In the genomic region with DNA sequence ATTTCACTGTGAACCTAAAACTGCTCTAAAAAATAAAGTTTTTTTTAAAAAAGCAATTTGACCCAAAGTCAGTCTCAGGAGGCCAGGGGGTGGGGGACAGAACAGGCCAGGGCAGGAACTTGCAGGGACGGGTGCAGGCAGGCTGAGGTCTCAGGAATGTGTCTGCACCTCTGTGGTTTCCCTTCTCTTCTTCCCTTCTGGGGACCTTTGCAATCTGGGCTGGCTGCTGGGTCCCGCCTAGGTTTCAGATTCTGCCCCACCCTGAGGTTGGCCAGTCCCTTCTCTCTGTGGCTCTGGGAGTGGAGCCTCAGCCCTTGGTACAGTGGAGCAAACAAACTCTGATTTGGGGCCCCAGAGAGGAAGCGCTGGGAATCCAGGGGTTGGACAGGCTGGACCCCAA, we compare ENCODE assay signal across 1 cellular context.
TF ChIP-seq lines count a peak whose summit lies in the region.

No MANE protein-coding gene starts in this region.

TF ChIP-seq in GM12878, 131 proteins besides CTCF, POLR2A, EP300 and RAD21:
- TF ChIP-seq ZBTB4 (CRISPR knock-in tag; IDR thresholded peaks at IDR 0.05) = no peak
